Comparison of ENCODE assay signal across 8 cellular contexts in genomic region chr17:43020789-43021738, GRCh38. TPM values are rescaled to one million over a fixed set of nuclear protein-coding genes. Genes with fewer than 3 reads are reported as not detected.
DNase-seq lines count a peak whose midpoint lies in the region; ATAC-seq and TF ChIP-seq lines count a peak whose summit lies in the region.

No MANE protein-coding gene starts in this region.

- peak overlapping the region; percentile 98 for H3K4me2 ChIP-seq in DOHH2 (ENCODE audit: low read length)
- H3K4me2 ChIP-seq in IMR-90 (ENCODE audit: low read depth, low read length), result peak overlapping the region; percentile 79

- H4K20me1 ChIP-seq in DOHH2 (ENCODE audit: control insufficient read depth, insufficient read depth, low read depth, low read length) (no peaks in the 10 kb centered on the region), IMR-90 (ENCODE audit: insufficient read depth, low read length) (peaks cover 28% of the 10 kb centered on the region; the same call in 1 of the 2 replicates)

- H3K4me1 Mint-ChIP-seq in T-helper 17 cell, result peaks cover 42% of the 10 kb centered on the region
- H3K4me1 Mint-ChIP-seq in dendritic cell treated with granulocyte-macrophage colony-stimulating factor and Interleukin-4, amounts not matched to agents 40 ng/mL and 50 ng/mL, for 4 days (ENCODE audit: low read depth), result peaks cover 54% of the 10 kb centered on the region
- peaks cover 22 to 46% of the 10 kb centered on the region in 2 donors for H3K4me1 Mint-ChIP-seq in stimulated activated naive B cell treated with anti-CD40 and anti-IgM and Interleukin-4, amounts not matched to agents 10 μg/mL and 1 μg/mL and 100 μg/mL, for 72 hours

- peak overlapping the region; percentile 89 for H4K91ac ChIP-seq in IMR-90 (ENCODE audit: insufficient read depth, low read depth, low read length)

- peak overlapping the region; percentile 94 for H3K4me3 Mint-ChIP-seq in T-helper 17 cell
- H3K4me3 Mint-ChIP-seq in dendritic cell treated with granulocyte-macrophage colony-stimulating factor and Interleukin-4, amounts not matched to agents 40 ng/mL and 50 ng/mL, for 4 days, result peak overlapping the region; percentile 98
- H3K4me3 Mint-ChIP-seq in stimulated activated naive B cell treated with anti-CD40 and anti-IgM and Interleukin-4, amounts not matched to agents 10 μg/mL and 1 μg/mL and 100 μg/mL, for 72 hours, result peak overlapping the region; percentile 87 to 93

- H3K56ac ChIP-seq in IMR-90 (ENCODE audit: extremely low read depth, insufficient read depth, low read length), result no peak overlapping the region; the same call in 1 of the 2 replicates

- peak overlapping the region; percentile 46 to 87 for H4K8ac ChIP-seq in IMR-90 (ENCODE audit: low read depth in 2 of 2, low read length in 2 of 2)

- peak overlapping the region; percentile 89 for H2AK5ac ChIP-seq in IMR-90 (ENCODE audit: low read depth, low read length)

- CTCF ChIA-PET in IMR-90 (lab: Yijun Ruan, JAX), result interaction anchor here (0.8 kb wide), 1 partner anchor 92 kb away, joined by 3 read pairs; no protein-coding TSS in a partner anchor

- no peaks in the 10 kb centered on the region for H3K9me3 ChIP-seq in DOHH2 (ENCODE audit: control insufficient read depth, insufficient read depth, low read length)
- no peaks in the 10 kb centered on the region for H3K9me3 ChIP-seq in IMR-90 (ENCODE audit: control insufficient read depth, insufficient read depth, low read length)
- no peaks in the 10 kb centered on the region for H3K9me3 ChIP-seq in T-helper 17 cell (ENCODE audit: control insufficient read depth, low read length, poor library complexity, severe bottlenecking)

- dilution Hi-C loops in IMR-90 (cut with HindIII; ENCODE audit: low sequenced_read_pairs, unreplicated experiment), result no loop called here

- peak overlapping the region; percentile 89 for H3K27ac Mint-ChIP-seq in T-helper 17 cell
- H3K27ac Mint-ChIP-seq in dendritic cell treated with granulocyte-macrophage colony-stimulating factor and Interleukin-4, amounts not matched to agents 40 ng/mL and 50 ng/mL, for 4 days, result peak overlapping the region; percentile 91
- peak overlapping the region; percentile 96 for H3K27ac Mint-ChIP-seq in stimulated activated naive B cell treated with anti-CD40 and anti-IgM and Interleukin-4, amounts not matched to agents 10 μg/mL and 1 μg/mL and 100 μg/mL, for 72 hours

- H3K27me3 Mint-ChIP-seq in T-helper 17 cell, result no peaks in the 10 kb centered on the region
- H3K27me3 Mint-ChIP-seq in dendritic cell treated with granulocyte-macrophage colony-stimulating factor and Interleukin-4, amounts not matched to agents 40 ng/mL and 50 ng/mL, for 4 days, result peaks cover 13% of the 10 kb centered on the region
- H3K27me3 Mint-ChIP-seq in stimulated activated naive B cell treated with anti-CD40 and anti-IgM and Interleukin-4, amounts not matched to agents 10 μg/mL and 1 μg/mL and 100 μg/mL, for 72 hours, result no peaks in the 10 kb centered on the region

- peaks cover 18% of the 10 kb centered on the region for H3K4me1 ChIP-seq in DOHH2 (ENCODE audit: control insufficient read depth, low read length)
- peaks cover 12% of the 10 kb centered on the region for H3K4me1 ChIP-seq in IMR-90 (ENCODE audit: control insufficient read depth, insufficient read depth, low read length)

- H3K9ac ChIP-seq in IMR-90 (ENCODE audit: low read depth, low read length), result peak overlapping the region; percentile 75

- no peak overlapping the region for H3K27ac ChIP-seq in DOHH2 (ENCODE audit: low read depth, low read length)
- peak overlapping the region; percentile 78 for H3K27ac ChIP-seq in IMR-90 (ENCODE audit: insufficient read depth, low read length)

- H3K36me3 ChIP-seq in DOHH2 (ENCODE audit: control insufficient read depth, low read length), result no peaks in the 10 kb centered on the region
- H3K36me3 ChIP-seq in IMR-90 (ENCODE audit: control insufficient read depth, insufficient read depth, low read length), result peaks cover 24% of the 10 kb centered on the region

- peaks cover 20% of the 10 kb centered on the region for H3K9me1 ChIP-seq in IMR-90 (ENCODE audit: insufficient read depth, low read length)

- no peak for TF ChIP-seq CTCF in DOHH2 (IDR thresholded peaks at IDR 0.05; ENCODE audit: low read depth, low read length, poor library complexity, severe bottlenecking)
- no peak for TF ChIP-seq CTCF in IMR-90 (conservative IDR thresholded peaks at IDR 0.05; ENCODE audit: low read depth, low read length)

- no peaks in the 10 kb centered on the region for H3K36me3 Mint-ChIP-seq in T-helper 17 cell (ENCODE audit: low read depth)
- H3K36me3 Mint-ChIP-seq in dendritic cell treated with granulocyte-macrophage colony-stimulating factor and Interleukin-4, amounts not matched to agents 40 ng/mL and 50 ng/mL, for 4 days (ENCODE audit: low read depth), result peaks cover 60% of the 10 kb centered on the region
- peaks cover 1 to 2% of the 10 kb centered on the region in 2 donors for H3K36me3 Mint-ChIP-seq in stimulated activated naive B cell treated with anti-CD40 and anti-IgM and Interleukin-4, amounts not matched to agents 10 μg/mL and 1 μg/mL and 100 μg/mL, for 72 hours

- H2BK15ac ChIP-seq in IMR-90 (ENCODE audit: low read depth, low read length), result peak overlapping the region; percentile 76; the same call in 1 of the 3 replicates

- peaks cover 15 to 49% of the 10 kb centered on the region in 2 experiments; a peak in 3 of 4 replicates for H3K79me1 ChIP-seq in IMR-90 (ENCODE audit: low read depth in 1 of 2, low read length in 2 of 2)

- H3K9me2 ChIP-seq in DOHH2 (replicated peaks; ENCODE audit: control insufficient read depth, low read length), result no peaks in the 10 kb centered on the region

- peak overlapping the region; percentile 95 for H2AFZ ChIP-seq in IMR-90 (replicated peaks; ENCODE audit: low read length, poor library complexity)

- no TSS peak for BruUV-seq in IMR-90 (replicated peaks; lab: Mats Ljungman, UMichigan)

- peak overlapping the region; percentile 68 for H2BK5ac ChIP-seq in IMR-90 (ENCODE audit: low read depth, low read length, poor library complexity, severe bottlenecking)

- no CpG with 5 or more reads among the region's 40 CpGs for WGBS in IMR-90 (ENCODE audit: extremely low coverage in 2 of 2, insufficient read length in 1 of 2), 2 experiments

- H3K18ac ChIP-seq in IMR-90 (ENCODE audit: low read depth, low read length), result peak overlapping the region; percentile 30

- H3K79me2 ChIP-seq in DOHH2 (ENCODE audit: control insufficient read depth, low read length), result no peaks in the 10 kb centered on the region

- no peaks in the 10 kb centered on the region for H3K9me3 Mint-ChIP-seq in dendritic cell treated with granulocyte-macrophage colony-stimulating factor and Interleukin-4, amounts not matched to agents 40 ng/mL and 50 ng/mL, for 4 days
- H3K9me3 Mint-ChIP-seq in stimulated activated naive B cell treated with anti-CD40 and anti-IgM and Interleukin-4, amounts not matched to agents 10 μg/mL and 1 μg/mL and 100 μg/mL, for 72 hours, result no peaks in the 10 kb centered on the region

- peak; percentile 50 for DNase-seq in IMR-90
- peak in 2 of 3 donors; percentile 20 to 30 for DNase-seq in T-helper 17 cell
- DNase-seq in kidney tubule cell (ENCODE audit: low spot score), result peak; percentile 77
- DNase-seq in stimulated activated naive B cell treated with anti-CD40 and anti-IgM and Interleukin-4, amounts not matched to agents 10 μg/mL and 1 μg/mL and 100 μg/mL, for 72 hours, result peak; percentile 27

- H3K4ac ChIP-seq in IMR-90 (ENCODE audit: low read depth, low read length), result peak overlapping the region; percentile 95

- H3F3A ChIP-seq in DOHH2 (ENCODE audit: control insufficient read depth, insufficient read depth), result peaks cover 5% of the 10 kb centered on the region

- intact Hi-C loops in IMR-90 (cut with micrococcal nuclease), result no loop called here
- intact Hi-C loops in dendritic cell treated with granulocyte-macrophage colony-stimulating factor and Interleukin-4, amounts not matched to agents 40 ng/mL and 50 ng/mL, for 4 days (cut with micrococcal nuclease), result loop anchor here (5.0 kb wide), 1 partner anchor 106 kb away; the partner anchor contains the start of gene BRCA1

- no peak for TF ChIP-seq POLR2A in IMR-90 (IDR thresholded peaks at IDR 0.05; ENCODE audit: low read depth, low read length)

- H3K4me3 ChIP-seq in DOHH2 (ENCODE audit: low read length), result peak overlapping the region; percentile 92
- peak overlapping the region; percentile 96 for H3K4me3 ChIP-seq in IMR-90 (ENCODE audit: insufficient read depth, low read depth, low read length)

- in situ Hi-C loops in IMR-90 (cut with MboI; ENCODE audit: low sequenced_read_pairs), result no loop called here

- POLR2A ChIA-PET in IMR-90 (lab: Charles Lee; ENCODE audit: unreplicated experiment), result interaction anchor here (1.4 kb wide), 1 partner anchor 294 kb away, joined by 5 read pairs; no protein-coding TSS in a partner anchor

- peak overlapping the region; percentile 58; the same call in 1 of the 2 replicates for H3K23ac ChIP-seq in IMR-90 (ENCODE audit: low read depth, low read length)

- H2BK20ac ChIP-seq in IMR-90 (ENCODE audit: low read depth, low read length), result no peak overlapping the region

- peak overlapping the region; percentile 96 for H3K14ac ChIP-seq in IMR-90 (replicated peaks; ENCODE audit: low read depth, low read length)

- no peak for TF ChIP-seq RAD21 in IMR-90 (IDR thresholded peaks at IDR 0.05; ENCODE audit: low read length)

- peak overlapping the region; percentile 61; the same call in 1 of the 2 replicates for H4K5ac ChIP-seq in IMR-90 (ENCODE audit: low read depth, low read length)

- peak overlapping the region; percentile 67; the same call in 1 of the 2 replicates for H2BK120ac ChIP-seq in IMR-90 (ENCODE audit: low read depth, low read length)

- H2AK9ac ChIP-seq in IMR-90 (replicated peaks; ENCODE audit: low read depth, low read length, poor library complexity), result peak overlapping the region; percentile 97

- ATAC-seq in IMR-90 (ENCODE audit: low read depth) (peak; percentile 15), T-helper 17 cell (no peak), HG03139 (IDR thresholded peaks at IDR 0.05; ENCODE audit: unreplicated experiment) (no peak), GM21825 (IDR thresholded peaks at IDR 0.05; ENCODE audit: unreplicated experiment) (no peak)
- no peak for ATAC-seq in stimulated activated naive B cell treated with anti-CD40 and anti-IgM and Interleukin-4, amounts not matched to agents 10 μg/mL and 1 μg/mL and 100 μg/mL, for 72 hours (replicated peaks)

- H3K27me3 ChIP-seq in DOHH2 (ENCODE audit: control insufficient read depth, low read length) (peaks cover 11% of the 10 kb centered on the region), IMR-90 (ENCODE audit: control insufficient read depth, insufficient read depth, low read length) (peaks cover 4% of the 10 kb centered on the region; the same call in 1 of the 2 replicates)

RNA-seq across cellular contexts. Expression of gene VAT1, which starts 1.1 kb away (rescaled TPM):
- total RNA-seq in IMR-90 (2012; rRNA removed) (81.1 and 101 TPM in 2 replicates), T-helper 17 cell (10 to 100 TPM; 26.0 to 29.3 TPM)
- 97.3 and 108 TPM in 2 replicates for polyA plus RNA-seq in IMR-90 (2012; rRNA removed)
- 71.0 and 147 TPM in 2 replicates for polyA plus RNA-seq in IMR-90 (2012; cell fraction: cytosol; rRNA removed)
- 52.1 and 70.3 TPM in 2 replicates for polyA plus RNA-seq in IMR-90 (2012; cell fraction: nucleus; rRNA removed; ENCODE audit: low replicate concordance)

RNA-seq across cellular contexts. Expression of gene RND2, which starts 4.0 kb away (rescaled TPM):
- total RNA-seq in IMR-90 (2012; rRNA removed) (1.1 TPM in 2 replicates), T-helper 17 cell (1 to 10 TPM in 1 of 2 donors, under 1 TPM in 1; 0.12 to 1.1 TPM)
- polyA plus RNA-seq in IMR-90 (2012; rRNA removed), result 1.8 and 1.9 TPM in 2 replicates
- 2.1 and 2.5 TPM in 2 replicates for polyA plus RNA-seq in IMR-90 (2012; cell fraction: cytosol; rRNA removed)
- polyA plus RNA-seq in IMR-90 (2012; cell fraction: nucleus; rRNA removed; ENCODE audit: low replicate concordance), result 0.89 and 1.0 TPM in 2 replicates

RNA-seq across cellular contexts. Expression of gene IFI35, which starts 14.5 kb away (rescaled TPM):
- total RNA-seq in IMR-90 (2012; rRNA removed) (13.1 and 17.0 TPM in 2 replicates), T-helper 17 cell (10 to 100 TPM; 23.1 to 23.8 TPM)
- polyA plus RNA-seq in IMR-90 (2012; rRNA removed), result 15.0 and 15.8 TPM in 2 replicates
- 24.0 and 28.4 TPM in 2 replicates for polyA plus RNA-seq in IMR-90 (2012; cell fraction: cytosol; rRNA removed)
- 20.7 and 29.0 TPM in 2 replicates for polyA plus RNA-seq in IMR-90 (2012; cell fraction: nucleus; rRNA removed; ENCODE audit: low replicate concordance)

RNA-seq across cellular contexts. Expression of gene RPL27, which starts 22.8 kb away (rescaled TPM):
- total RNA-seq in IMR-90 (2012; rRNA removed), result 1,595 and 1,663 TPM in 2 replicates
- 2,806 and 4,622 TPM in 2 replicates for polyA plus RNA-seq in IMR-90 (2012; rRNA removed)
- 1,884 and 2,403 TPM in 2 replicates for polyA plus RNA-seq in IMR-90 (2012; cell fraction: cytosol; rRNA removed)
- polyA plus RNA-seq in IMR-90 (2012; cell fraction: nucleus; rRNA removed; ENCODE audit: low replicate concordance), result 413 and 1,434 TPM in 2 replicates
- 1,000 to 10,000 TPM; 1,342 to 1,395 TPM for total RNA-seq in T-helper 17 cell

RNA-seq across cellular contexts. Expression of gene RUNDC1, which starts 40.7 kb away (rescaled TPM):
- 7.0 and 8.1 TPM in 2 replicates for total RNA-seq in IMR-90 (2012; rRNA removed)
- polyA plus RNA-seq in IMR-90 (2012; rRNA removed), result 7.4 and 7.9 TPM in 2 replicates
- 6.5 and 6.6 TPM in 2 replicates for polyA plus RNA-seq in IMR-90 (2012; cell fraction: cytosol; rRNA removed)
- polyA plus RNA-seq in IMR-90 (2012; cell fraction: nucleus; rRNA removed; ENCODE audit: low replicate concordance), result 6.6 and 7.1 TPM in 2 replicates
- total RNA-seq in T-helper 17 cell, result 10 to 100 TPM; 15.6 to 16.6 TPM

Comparison
In these comparisons a context has a peak if more than half of its experiments do, and no peak if none do; other contexts are left out.
1. DNase-seq: peak in every context shown above with its lines; median percentile 77 in kidney tubule cell; 50 in IMR-90; 27 in stimulated activated naive B cell treated with anti-CD40 and anti-IgM and Interleukin-4, amounts not matched to agents 10 μg/mL and 1 μg/mL and 100 μg/mL, for 72 hours; 25 in T-helper 17 cell.